ENCODE assay signal across 8 cellular contexts in genomic region chr1:41268154-41268770, GRCh38. TPM values are rescaled to one million over a fixed set of nuclear protein-coding genes. Genes with fewer than 3 reads are reported as not detected.
DNase-seq lines count a peak whose midpoint lies in the region; ATAC-seq, FAIRE-seq and TF ChIP-seq lines count a peak whose summit lies in the region.

No MANE protein-coding gene starts in this region.

- intact Hi-C loops in HepG2 (cut with micrococcal nuclease; ENCODE audit: unreplicated experiment) = loop anchor here (1.0 to 2.0 kb wide), 2 partner anchors 149 to 164 kb away; no protein-coding TSS in a partner anchor

- FAIRE-seq in HepG2 (lab: Jason Lieb, UNC) = peak; percentile 90

- peaks cover 12% of the 10 kb centered on the region for H3K27me3 Mint-ChIP-seq in activated CD4-positive, alpha-beta T cell treated with anti-CD3 and anti-CD28 coated beads, Interleukin-2, amount 10 ng/mL, durations not matched to agents 7 days and 5 days

- H3K79me2 ChIP-seq in HepG2 (ENCODE audit: insufficient read depth, low read length) = no peaks in the 10 kb centered on the region

- no peak for TF ChIP-seq POLR2A in HepG2 (IDR thresholded peaks at IDR 0.05; ENCODE audit: insufficient read depth in 1 of 2, low read depth in 2 of 2, low read length in 2 of 2)

- CTCF ChIA-PET in activated CD4-positive, alpha-beta T cell treated with anti-CD3 and anti-CD28 coated beads, Interleukin-2, amount 10 ng/mL, durations not matched to agents 7 days and 5 days (lab: Charles Lee) = interaction anchor here (1.0 kb wide), 1 partner anchor 12 kb away, joined by 5 read pairs; no protein-coding TSS in a partner anchor
- CTCF ChIA-PET in HepG2 (lab: Yijun Ruan, JAX; ENCODE audit: low intra/inter-chr PET ratio, low total read pairs) = interaction anchor here (1.8 to 2.9 kb wide), 3 partner anchors 148 to 262 kb away, joined by 4 to 25 read pairs (median 14); no protein-coding TSS in a partner anchor

- H3K9ac ChIP-seq in HepG2 (ENCODE audit: insufficient read depth, low read depth, low read length) = no peak overlapping the region

- no peaks in the 10 kb centered on the region for H3K36me3 ChIP-seq in HepG2 (replicated peaks in 1 of 2; ENCODE audit: control insufficient read depth in 1 of 2, insufficient read depth in 2 of 2, low read length in 2 of 2)

- no peaks in the 10 kb centered on the region for H3K27me3 ChIP-seq in HepG2 (ENCODE audit: control insufficient read depth in 1 of 2, insufficient read depth in 2 of 2, low read length in 2 of 2)

- H2AFZ ChIP-seq in HepG2 (ENCODE audit: low read length) = no peak overlapping the region

- no peaks in the 10 kb centered on the region for H3K9me3 ChIP-seq in HepG2 (ENCODE audit: low read length)

- TF ChIP-seq CTCF in AG09309 (IDR thresholded peaks at IDR 0.05; ENCODE audit: control insufficient read depth, insufficient read depth, low read depth, low read length, missing control alignments) = peak; percentile 99
- peak; percentile 98 for TF ChIP-seq CTCF in choroid plexus epithelial cell (conservative IDR thresholded peaks at IDR 0.05; ENCODE audit: low read depth, low read length)
- TF ChIP-seq CTCF in HepG2 (CRISPR knock-in tag; IDR thresholded peaks at IDR 0.05) = peak; percentile 94

- POLR2A ChIA-PET in activated CD4-positive, alpha-beta T cell treated with anti-CD3 and anti-CD28 coated beads, Interleukin-2, amount 10 ng/mL, durations not matched to agents 7 days and 5 days (lab: Charles Lee) = no interaction called here
- POLR2A ChIA-PET in HepG2 (lab: Yijun Ruan, JAX) = no interaction called here

- H3K36me3 Mint-ChIP-seq in activated CD4-positive, alpha-beta T cell treated with anti-CD3 and anti-CD28 coated beads, Interleukin-2, amount 10 ng/mL, durations not matched to agents 7 days and 5 days (ENCODE audit: low read depth) = no peaks in the 10 kb centered on the region

- no TSS peak for BruUV-seq in HepG2 (replicated peaks; lab: Mats Ljungman, UMichigan)

- TF ChIP-seq RAD21 in HepG2 (CRISPR knock-in tag; IDR thresholded peaks at IDR 0.05) = peak; percentile 91

- no peak overlapping the region for H3K4me3 ChIP-seq in AG09309 (ENCODE audit: control insufficient read depth, low read depth, low read length)
- no peak overlapping the region for H3K4me3 ChIP-seq in choroid plexus epithelial cell (ENCODE audit: low read depth, low read length)
- no peak overlapping the region for H3K4me3 ChIP-seq in HepG2 (replicated peaks in 1 of 3; ENCODE audit: insufficient read depth in 1 of 3, low read depth in 2 of 3, low read length in 3 of 3)

- TF ChIP-seq EP300 in HepG2 (IDR thresholded peaks at IDR 0.05; ENCODE audit: low read depth in 2 of 2, low read length in 2 of 2) (no peak), HepG2 (CRISPR knock-in tag; IDR thresholded peaks at IDR 0.05; ENCODE audit: borderline replicate concordance) (no peak)

- no peaks in the 10 kb centered on the region for H3K4me1 ChIP-seq in HepG2 (ENCODE audit: insufficient read depth, low read length)

- no peak overlapping the region for H3K27ac ChIP-seq in HepG2 (ENCODE audit: extremely low read length, insufficient read depth, low read length)

- H3K4me3 Mint-ChIP-seq in activated CD4-positive, alpha-beta T cell treated with anti-CD3 and anti-CD28 coated beads, Interleukin-2, amount 10 ng/mL, durations not matched to agents 7 days and 5 days = no peak overlapping the region

- in situ Hi-C loops in HepG2 (cut with HindIII; ENCODE audit: extremely low pct_ligation_motif_present, low pct_unique_long_range_greater_than_20kb) = no loop called here

- no peak overlapping the region for H3K4me2 ChIP-seq in HepG2 (ENCODE audit: low read depth, low read length)

- H3K4me1 Mint-ChIP-seq in activated CD4-positive, alpha-beta T cell treated with anti-CD3 and anti-CD28 coated beads, Interleukin-2, amount 10 ng/mL, durations not matched to agents 7 days and 5 days = no peaks in the 10 kb centered on the region

- H3K9me3 Mint-ChIP-seq in activated CD4-positive, alpha-beta T cell treated with anti-CD3 and anti-CD28 coated beads, Interleukin-2, amount 10 ng/mL, durations not matched to agents 7 days and 5 days = no peaks in the 10 kb centered on the region

- no peak overlapping the region for H3K27ac Mint-ChIP-seq in activated CD4-positive, alpha-beta T cell treated with anti-CD3 and anti-CD28 coated beads, Interleukin-2, amount 10 ng/mL, durations not matched to agents 7 days and 5 days

- no peaks in the 10 kb centered on the region; the same call in 1 of the 2 replicates for H4K20me1 ChIP-seq in HepG2 (ENCODE audit: insufficient read depth, low read length)

- DNase-seq in AG09309 (ENCODE audit: low read depth) = no peak
- peak; percentile 75 for DNase-seq in H4 (ENCODE audit: low spot score)
- DNase-seq in NCI-H524 treated with DMSO at 0.1 percent for 48 hours (lab: John Stamatoyannopoulos, UW) = peak; percentile 76
- peak; percentile 70 for DNase-seq in activated CD4-positive, alpha-beta T cell treated with anti-CD3 and anti-CD28 coated beads, Interleukin-2, amount 10 ng/mL, durations not matched to agents 7 days and 5 days
- peak; percentile 84 for DNase-seq in choroid plexus epithelial cell (ENCODE audit: low read depth)
- peak; percentile 35 for DNase-seq in HepG2 (ENCODE audit: low spot score)
- peak; percentile 57 to 66 for DNase-seq in stimulated activated CD4-positive, alpha-beta T cell treated with anti-CD3 and anti-CD28 coated beads, Interleukin-4, amount 100 ng/mL, for 4 hours

- 33% methylated on average over 3 of the region's 8 CpGs for WGBS in HepG2 (ENCODE audit: low lambda C conversion rate)

- ATAC-seq in HepG2 (peak; percentile 88), GM18519 (IDR thresholded peaks at IDR 0.05; ENCODE audit: low FRiP score, unreplicated experiment) (no peak)

TF ChIP-seq in HepG2, 621 proteins besides CTCF, POLR2A, EP300 and RAD21 (continues in another document):
- TF ChIP-seq STAT6 (CRISPR knock-in tag; IDR thresholded peaks at IDR 0.05; ENCODE audit: borderline replicate concordance) = no peak
- TF ChIP-seq REXO4 (CRISPR knock-in tag; IDR thresholded peaks at IDR 0.05; ENCODE audit: borderline replicate concordance) = no peak
- no peak for TF ChIP-seq SCMH1 (CRISPR knock-in tag; IDR thresholded peaks at IDR 0.05; ENCODE audit: borderline replicate concordance)
- TF ChIP-seq ZBTB34 (CRISPR knock-in tag; IDR thresholded peaks at IDR 0.05) = no peak
- TF ChIP-seq FOSL2 (CRISPR knock-in tag; IDR thresholded peaks at IDR 0.05) = 0 out of 2 replicates have a peak, but pooled peaks have one; percentile 17

RNA-seq across cellular contexts. Expression of gene SCMH1, which starts 26.2 kb away (rescaled TPM):
- total RNA-seq in H4 (2014; rRNA removed; shearing (Covaris generic)) = 20.9 and 23.9 TPM in 2 replicates
- total RNA-seq in activated CD4-positive, alpha-beta T cell treated with anti-CD3 and anti-CD28 coated beads, Interleukin-2, amount 10 ng/mL, durations not matched to agents 7 days and 5 days = 10 to 100 TPM; 24.2 to 24.7 TPM
- total RNA-seq in HepG2 (2016; rRNA removed; fragmentation: Illumina TruSeq; extraction: Trizol) = 35.5 and 41.8 TPM in 2 replicates
- total RNA-seq in HepG2 (2016; cell fraction: cytosol; rRNA removed; fragmentation: Illumina TruSeq; extraction: Trizol; ENCODE audit: low read depth) = 51.7 and 53.7 TPM in 2 replicates
- 31.9 and 37.4 TPM in 2 replicates for total RNA-seq in HepG2 (2016; cell fraction: insoluble cytoplasmic fraction; rRNA removed; fragmentation: Illumina TruSeq; extraction: Trizol)
- total RNA-seq in HepG2 (2016; cell fraction: membrane; rRNA removed; fragmentation: Illumina TruSeq; extraction: Trizol) = 75.2 and 75.8 TPM in 2 replicates
- 42.3 and 50.1 TPM in 2 replicates for total RNA-seq in HepG2 (2016; cell fraction: nucleus; rRNA removed; fragmentation: Illumina TruSeq; extraction: Trizol)
- 52.6 and 63.5 TPM in 2 replicates for polyA plus RNA-seq in HepG2 (2011; rRNA removed)
- 35.2 and 35.4 TPM in 2 replicates for polyA plus RNA-seq in HepG2 (2011; cell fraction: cytosol; rRNA removed)
- 95.4 and 97.7 TPM in 2 replicates for polyA plus RNA-seq in HepG2 (2011; cell fraction: nucleus; rRNA removed)
- polyA plus RNA-seq in HepG2 (2012) = 33.2 and 35.5 TPM in 2 replicates
- polyA plus RNA-seq in HepG2 (2016; cell fraction: cytosol; fragmentation: Illumina TruSeq; extraction: Trizol; ENCODE audit: low read depth) = 40.3 and 41.7 TPM in 2 replicates
- 41.7 and 46.8 TPM in 2 replicates for polyA plus RNA-seq in HepG2 (2016; cell fraction: insoluble cytoplasmic fraction; fragmentation: Illumina TruSeq; extraction: Trizol; ENCODE audit: low read depth)
- polyA plus RNA-seq in HepG2 (2016; cell fraction: membrane; fragmentation: Illumina TruSeq; extraction: Trizol; ENCODE audit: low read depth) = 78.2 and 89.1 TPM in 2 replicates
- polyA plus RNA-seq in HepG2 (2016; cell fraction: nucleus; fragmentation: Illumina TruSeq; extraction: Trizol; ENCODE audit: insufficient read depth, low read depth) = 74.6 and 86.2 TPM in 2 replicates
- 44.1 and 74.8 TPM in 2 replicates for polyA minus RNA-seq in HepG2 (2011; rRNA and poly(A)+ RNA removed; ENCODE audit: low replicate concordance)
- polyA minus RNA-seq in HepG2 (2011; cell fraction: cytosol; rRNA and poly(A)+ RNA removed) = 14.4 and 16.0 TPM in 2 replicates
- 46.4 and 64.5 TPM in 2 replicates for polyA minus RNA-seq in HepG2 (2011; cell fraction: nucleus; rRNA and poly(A)+ RNA removed)
